ENCODE assay signal across 6 cellular contexts in genomic region chr17:4944163-4944553, GRCh38. TPM values are rescaled to one million over a fixed set of nuclear protein-coding genes. Genes with fewer than 3 reads are reported as not detected.
DNase-seq lines count a peak whose midpoint lies in the region; ATAC-seq and TF ChIP-seq lines count a peak whose summit lies in the region.

No MANE protein-coding gene starts in this region.

- H3K27ac ChIP-seq in vagina = peak overlapping the region; percentile 95

- TF ChIP-seq POLR2A in vagina (IDR thresholded peaks at IDR 0.05) = no peak

- H3K36me3 Mint-ChIP-seq in effector memory CD8-positive, alpha-beta T cell (ENCODE audit: insufficient read depth) = peaks cover 71% of the 10 kb centered on the region

- TF ChIP-seq CTCF in vagina (IDR thresholded peaks at IDR 0.05) = no peak

- H3K9me3 Mint-ChIP-seq in effector memory CD8-positive, alpha-beta T cell = no peaks in the 10 kb centered on the region

- intact Hi-C loops in vagina (cut with DNase I) = no loop called here

- peaks cover 0 to 35% of the 10 kb centered on the region in 2 donors for H3K36me3 ChIP-seq in vagina

- H3K4me3 ChIP-seq in vagina = no peak overlapping the region

- DNase-seq in stimulated activated CD4-positive, alpha-beta T cell treated with anti-CD3 and anti-CD28 coated beads, Interleukin-12 subunit alpha, Interleukin-12 subunit beta, amount 100 ng/mL, for 48 hours (ENCODE audit: low read depth in 2 of 3, low spot score in 1 of 3) = peak in 2 of 3 donors; percentile 19 to 43
- no peak for DNase-seq in stimulated activated CD4-positive, alpha-beta T cell treated with anti-CD3 and anti-CD28 coated beads, Interleukin-4, amount 100 ng/mL, for 1 hour
- peak in 2 of 3 experiments; percentile 35 to 39 for DNase-seq in effector memory CD8-positive, alpha-beta T cell
- DNase-seq in vagina (ENCODE audit: extremely low spot score in 2 of 2) (no peak), LoVo (ENCODE audit: low spot score) (no peak), cerebellum (ENCODE audit: low spot score) (no peak)

- ATAC-seq in effector memory CD8-positive, alpha-beta T cell (replicated peaks) = peak; percentile 8

- no peaks in the 10 kb centered on the region for H3K9me3 ChIP-seq in vagina

- peak overlapping the region; percentile 71 to 94 for H3K27ac Mint-ChIP-seq in effector memory CD8-positive, alpha-beta T cell

- peaks cover 52% of the 10 kb centered on the region for H3K4me1 ChIP-seq in vagina

- no peaks in the 10 kb centered on the region for H3K27me3 ChIP-seq in vagina

- no peaks in the 10 kb centered on the region for H3K27me3 Mint-ChIP-seq in effector memory CD8-positive, alpha-beta T cell

- H3K4me1 Mint-ChIP-seq in effector memory CD8-positive, alpha-beta T cell (ENCODE audit: low read depth in 2 of 2) = peaks cover 62% of the 10 kb centered on the region in 2 donors

- H3K4me3 Mint-ChIP-seq in effector memory CD8-positive, alpha-beta T cell = peak overlapping the region; percentile 94

RNA-seq across cellular contexts. Expression of gene RNF167, which starts 4.1 kb away (rescaled TPM):
- total RNA-seq in vagina (54.3 TPM), cerebellum (15.8 TPM)

RNA-seq across cellular contexts. Expression of gene PFN1, which starts 4.2 kb away (rescaled TPM):
- 811 TPM for total RNA-seq in vagina
- total RNA-seq in cerebellum = 70.8 TPM

RNA-seq across cellular contexts. Expression of gene SLC25A11, which starts 4.3 kb away (rescaled TPM):
- 45.7 TPM for total RNA-seq in vagina
- 37.2 TPM for total RNA-seq in cerebellum

RNA-seq across cellular contexts. Expression of gene ENO3, which starts 6.8 kb away (rescaled TPM):
- total RNA-seq in vagina = 5.6 TPM
- total RNA-seq in cerebellum = 3.3 TPM

RNA-seq across cellular contexts. Expression of gene GP1BA, which starts 12.1 kb away (rescaled TPM):
- total RNA-seq in vagina (not detected), cerebellum (not detected)

Comparison
In these comparisons a context has a peak if more than half of its experiments do, and no peak if none do; other contexts are left out.
1. DNase-seq: peak in stimulated activated CD4-positive, alpha-beta T cell treated with anti-CD3 and anti-CD28 coated beads, Interleukin-12 subunit alpha, Interleukin-12 subunit beta, amount 100 ng/mL, for 48 hours (2 of 3) and effector memory CD8-positive, alpha-beta T cell (2 of 3); none in stimulated activated CD4-positive, alpha-beta T cell treated with anti-CD3 and anti-CD28 coated beads, Interleukin-4, amount 100 ng/mL, for 1 hour (single experiment), vagina (0 of 2), LoVo (single experiment) and cerebellum (single experiment).
2. RNA of gene PFN1, which starts 4.2 kb away (total RNA-seq): 811 TPM in vagina (single experiment); 70.8 TPM in cerebellum (single experiment); every median in the first group is over 10 times any median in the second.